ENCODE assay signal across 1 cellular context in genomic region chr1:6614953-6615785, GRCh38.
TF ChIP-seq lines count a peak whose summit lies in the region.

No MANE protein-coding gene starts in this region.

TF ChIP-seq in endothelial cell of umbilical vein, 7 proteins besides CTCF, POLR2A, EP300 and RAD21:
- TF ChIP-seq EZH2 (IDR thresholded peaks at IDR 0.05; ENCODE audit: borderline replicate concordance, low read depth, low read length, severe bottlenecking) = no peak
- TF ChIP-seq FOS (IDR thresholded peaks at IDR 0.05; ENCODE audit: borderline replicate concordance, insufficient read depth, low read length) = no peak
- no peak for TF ChIP-seq MYC (IDR thresholded peaks at IDR 0.05; ENCODE audit: low read depth, low read length)
- no peak for TF ChIP-seq POLR2AphosphoS5 (IDR thresholded peaks at IDR 0.05; ENCODE audit: insufficient read depth, low read depth, low read length)
- TF ChIP-seq JUN (IDR thresholded peaks at IDR 0.05; ENCODE audit: borderline replicate concordance, insufficient read depth, insufficient read length, low read depth) = no peak
- TF ChIP-seq GATA2 (IDR thresholded peaks at IDR 0.05; ENCODE audit: insufficient read depth, insufficient read length, low read depth, low read length) = no peak
- no peak for TF ChIP-seq MAX (IDR thresholded peaks at IDR 0.05; ENCODE audit: insufficient read depth, insufficient read length)
TF ChIP-seq in endothelial cell of umbilical vein: peak in this region for 0.
